In the genomic region with DNA sequence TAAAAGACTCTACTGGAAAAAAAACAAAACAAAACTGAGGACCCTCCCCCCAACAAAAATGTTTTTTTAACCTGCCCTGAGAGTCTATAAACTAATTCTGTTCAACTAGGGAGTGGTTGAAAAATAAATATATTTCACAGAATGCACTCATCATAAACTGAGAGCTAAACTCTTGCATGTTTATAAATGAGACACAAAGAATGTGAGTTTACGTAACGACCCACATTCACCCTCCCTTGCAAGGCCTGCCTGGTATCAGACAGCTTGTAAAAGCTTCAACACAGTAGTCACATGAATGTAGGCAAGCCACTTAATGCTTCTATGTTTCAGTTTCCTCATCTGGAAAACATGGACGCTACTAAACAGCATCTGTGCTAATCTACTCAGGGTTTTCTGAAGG, we compare ENCODE assay signal across 18 cellular contexts. TPM values are rescaled to one million over a fixed set of nuclear protein-coding genes. Genes with fewer than 3 reads are reported as not detected.
DNase-seq lines count a peak whose midpoint lies in the region; ATAC-seq and TF ChIP-seq lines count a peak whose summit lies in the region.
"Had no signal": no experiment of that assay in that cellular context is flagged by ENCODE, and none has a peak within 500 bp of the region (broad histone marks: within the 10 kb centered on the region; RNA-seq: fewer than 3 reads in every experiment).

No MANE protein-coding gene starts in this region.

- POLR2A ChIA-PET in BJ (lab: Charles Lee): interaction anchor here (0.7 kb wide), 1 partner anchor 169 kb away, joined by 3 read pairs; no protein-coding TSS in a partner anchor

- ATAC-seq in HG03457 (IDR thresholded peaks at IDR 0.05; ENCODE audit: unreplicated experiment) (no peak), HG03097 (IDR thresholded peaks at IDR 0.05; ENCODE audit: low FRiP score, unreplicated experiment) (no peak)
- ATAC-seq: activated T-cell treated with anti-CD3 and anti-CD28 coated beads, Interleukin-2, amount 50 U/mL, for 72 hours; stimulated activated naive B cell treated with anti-CD40 and anti-IgM and Interleukin-4, amounts not matched to agents 10 μg/mL and 1 μg/mL and 100 μg/mL, for 72 hours had no signal

- TF ChIP-seq CTCF in BJ (IDR thresholded peaks at IDR 0.05; ENCODE audit: insufficient read depth, low read depth, low read length) (no peak), NB4 (IDR thresholded peaks at IDR 0.05; ENCODE audit: low read depth, low read length) (no peak)

- DNase-seq in BJ (ENCODE audit: low read depth) (peak; percentile 88), NB4 (ENCODE audit: low read depth) (peak; percentile 57), fibroblast of peridontal ligament (ENCODE audit: extremely low read depth) (peak; percentile 87), skeletal muscle cell (ENCODE audit: low read depth) (peak; percentile 60), SW 1271 (lab: John Stamatoyannopoulos, UW) (no peak)
- no peak for DNase-seq in stimulated activated naive CD4-positive, alpha-beta T cell (lab: John Stamatoyannopoulos, UW)
- DNase-seq: activated CD4-positive, alpha-beta T cell treated with anti-CD3 and anti-CD28 coated beads, Interleukin-2, amount 50 U/mL, for 4 hours; activated T-cell treated with anti-CD3 and anti-CD28 coated beads, Interleukin-2, amount 50 U/mL, for 72 hours; adrenal gland; DMS79 treated with DMSO at 0.1 percent for 48 hours; MM.1S; NCI-H2107; stimulated activated naive B cell treated with anti-CD40 and anti-IgM and Interleukin-4, amounts not matched to agents 10 μg/mL and 1 μg/mL and 100 μg/mL, for 72 hours; T1000 had no signal

- H3K36me3 ChIP-seq in BJ (ENCODE audit: control insufficient read depth, insufficient read depth, low read length): no peaks in the 10 kb centered on the region
- H3K36me3 ChIP-seq: adrenal gland had no signal

- H3K4me3 ChIP-seq in BJ (ENCODE audit: low read depth, low read length): no peak overlapping the region
- H3K4me3 ChIP-seq in NB4 (ENCODE audit: low read depth, low read length): no peak overlapping the region
- no peak overlapping the region for H3K4me3 ChIP-seq in skeletal muscle cell (ENCODE audit: low read depth, low read length)
- H3K4me3 ChIP-seq: adrenal gland, BLaER1, coronary artery had no signal

- CTCF ChIA-PET in BJ (lab: Yijun Ruan, JAX): interaction anchor here (0.7 to 1.2 kb wide), 2 partner anchors 30 to 33 kb away, joined by 3 read pairs; no protein-coding TSS in a partner anchor

- no peaks in the 10 kb centered on the region for H3K27me3 ChIP-seq in BJ (ENCODE audit: control insufficient read depth, insufficient read depth, low read length)
- H3K27me3 ChIP-seq: adrenal gland, BLaER1 had no signal

- no peak for TF ChIP-seq POLR2A in NB4 (IDR thresholded peaks at IDR 0.05; ENCODE audit: extremely low read depth, insufficient read length)

RNA-seq across cellular contexts. Expression of a gene that starts 50.3 kb away (rescaled TPM):
- polyA plus RNA-seq in BJ (2011; rRNA removed): 8.5 and 11.6 TPM in 2 replicates
- polyA minus RNA-seq in BJ (2011; rRNA and poly(A)+ RNA removed): 7.3 and 7.6 TPM in 2 replicates

Comparison
In these comparisons a context has a peak if more than half of its experiments do, and no peak if none do; other contexts are left out.
1. DNase-seq: peak in BJ (single experiment), NB4 (single experiment), fibroblast of peridontal ligament (single experiment) and skeletal muscle cell (single experiment); none in SW 1271 (0 of 2) and stimulated activated naive CD4-positive, alpha-beta T cell (0 of 6).